ENCODE assay signal across 9 cellular contexts in genomic region chr5:160207061-160207460, GRCh38. TPM values are rescaled to one million over a fixed set of nuclear protein-coding genes. Genes with fewer than 3 reads are reported as not detected.
"Had no signal": no experiment of that assay in that cellular context is flagged by ENCODE, and none has a peak within 500 bp of the region (broad histone marks: within the 10 kb centered on the region; RNA-seq: fewer than 3 reads in every experiment).

No MANE protein-coding gene starts in this region.

- H3K4me3 ChIP-seq: GM23338 had no signal

- FAIRE-seq: H1, H54 had no signal

- H3K4me2 ChIP-seq: GM23338 had no signal

- DNase-seq: H9, HCEC 1CT, HFFc6, IMR-90, KG1 had no signal

- H3K27ac ChIP-seq: HL-60 had no signal

- ATAC-seq: GM23338 had no signal

- H2AFZ ChIP-seq: GM23338 had no signal

RNA-seq across cellular contexts. Expression of gene FABP6, which starts 22.2 kb away (rescaled TPM):
- total RNA-seq: HFFc6, IMR-90 had no signal
- polyA plus RNA-seq: IMR-90 had no signal
